In the genomic region with DNA sequence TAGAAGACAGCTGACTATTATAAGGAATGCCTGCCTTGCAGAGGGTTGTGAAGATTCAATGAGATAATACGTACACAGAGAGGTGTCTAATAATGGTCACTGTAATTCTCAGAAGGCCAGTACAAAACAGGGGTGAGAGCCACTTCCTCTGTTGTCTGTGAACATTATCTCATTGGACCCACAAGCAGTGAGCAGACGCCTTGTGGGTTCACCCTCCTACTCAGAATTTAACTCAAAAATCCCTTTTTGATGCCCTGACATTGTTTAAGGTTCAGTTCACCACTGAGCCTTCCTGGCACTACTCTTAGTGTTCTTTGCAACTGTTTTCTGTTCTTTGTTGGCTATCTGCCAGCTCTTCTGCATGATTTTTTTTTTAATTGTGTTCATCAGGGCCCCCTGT, we compare ENCODE assay signal across 23 cellular contexts.
A peak's percentile ranks its signal among the peaks of the same experiment; 100 is the strongest.
DNase-seq lines count a peak whose midpoint lies in the region; ATAC-seq lines count a peak whose summit lies in the region.
"Had no signal": no experiment of that assay in that cellular context is flagged by ENCODE, and none has a peak within 500 bp of the region (broad histone marks: within the 10 kb centered on the region; RNA-seq: fewer than 3 reads in every experiment).

No MANE protein-coding gene starts in this region.

- H3K4me1 Mint-ChIP-seq in activated CD4-positive, alpha-beta T cell treated with anti-CD3 and anti-CD28 coated beads, Interleukin-2, amount 10 ng/mL, durations not matched to agents 24 days and 14 days, result peaks cover 23% of the 10 kb centered on the region
- H3K4me1 Mint-ChIP-seq in activated T-helper 17 cell treated with anti-CD3 and anti-CD28 coated beads, Interleukin-2, amount 50 U/mL, for 72 hours, result peaks cover 5% of the 10 kb centered on the region
- H3K4me1 Mint-ChIP-seq in stimulated activated effector memory CD8-positive, alpha-beta T cell treated with anti-CD3 and anti-CD28 coated beads, Interleukin-12 subunit alpha, Interleukin-12 subunit beta, amount 100 ng/mL, for 72 hours, result no peaks in the 10 kb centered on the region
- H3K4me1 Mint-ChIP-seq: GM23338, IgD-negative memory B cell had no signal

- peak; percentile 68 for ATAC-seq in activated T-helper 17 cell treated with anti-CD3 and anti-CD28 coated beads, Interleukin-2, amount 50 U/mL, for 72 hours (replicated peaks)
- peak; percentile 70 for ATAC-seq in stimulated activated effector memory CD8-positive, alpha-beta T cell treated with anti-CD3 and anti-CD28 coated beads, Interleukin-12 subunit alpha, Interleukin-12 subunit beta, amount 100 ng/mL, for 72 hours
- ATAC-seq in GM19035 (IDR thresholded peaks at IDR 0.05; ENCODE audit: unreplicated experiment), result no peak
- ATAC-seq: GM23338, HCT116, SK-N-SH treated with all-trans-retinoic acid at 6 μM for 48 hours had no signal

- peak overlapping the region; percentile 65 for H3K4me3 Mint-ChIP-seq in activated CD4-positive, alpha-beta T cell treated with anti-CD3 and anti-CD28 coated beads, Interleukin-2, amount 10 ng/mL, durations not matched to agents 24 days and 14 days
- H3K4me3 Mint-ChIP-seq in activated T-helper 17 cell treated with anti-CD3 and anti-CD28 coated beads, Interleukin-2, amount 50 U/mL, for 72 hours, result peak overlapping the region; percentile 19
- no peak overlapping the region for H3K4me3 Mint-ChIP-seq in stimulated activated effector memory CD8-positive, alpha-beta T cell treated with anti-CD3 and anti-CD28 coated beads, Interleukin-12 subunit alpha, Interleukin-12 subunit beta, amount 100 ng/mL, for 72 hours
- H3K4me3 Mint-ChIP-seq: GM23338, IgD-negative memory B cell had no signal

- peak overlapping the region; percentile 76 for H3K27ac Mint-ChIP-seq in activated CD4-positive, alpha-beta T cell treated with anti-CD3 and anti-CD28 coated beads, Interleukin-2, amount 10 ng/mL, durations not matched to agents 24 days and 14 days
- H3K27ac Mint-ChIP-seq in activated T-helper 17 cell treated with anti-CD3 and anti-CD28 coated beads, Interleukin-2, amount 50 U/mL, for 72 hours, result peak overlapping the region; percentile 68
- no peak overlapping the region for H3K27ac Mint-ChIP-seq in stimulated activated effector memory CD8-positive, alpha-beta T cell treated with anti-CD3 and anti-CD28 coated beads, Interleukin-12 subunit alpha, Interleukin-12 subunit beta, amount 100 ng/mL, for 72 hours
- H3K27ac Mint-ChIP-seq: GM23338, IgD-negative memory B cell had no signal

- no peaks in the 10 kb centered on the region for H3K27me3 Mint-ChIP-seq in activated CD4-positive, alpha-beta T cell treated with anti-CD3 and anti-CD28 coated beads, Interleukin-2, amount 10 ng/mL, durations not matched to agents 24 days and 14 days
- no peaks in the 10 kb centered on the region for H3K27me3 Mint-ChIP-seq in activated T-helper 17 cell treated with anti-CD3 and anti-CD28 coated beads, Interleukin-2, amount 50 U/mL, for 72 hours

- DNase-seq in activated CD4-positive, alpha-beta T cell treated with anti-CD3 and anti-CD28 coated beads, Interleukin-2, amount 10 ng/mL, durations not matched to agents 24 days and 14 days, result no peak
- no peak for DNase-seq in activated CD4-positive, alpha-beta T cell treated with anti-CD3 and anti-CD28 coated beads for 1 hour
- DNase-seq in OCI-M1 (lab: John Stamatoyannopoulos, UW) (peak; percentile 20), COLO668 (lab: John Stamatoyannopoulos, UW; ENCODE audit: unreplicated experiment) (no peak), putamen (ENCODE audit: low spot score) (no peak)
- DNase-seq in stimulated activated effector memory CD8-positive, alpha-beta T cell treated with anti-CD3 and anti-CD28 coated beads, Interleukin-12 subunit alpha, Interleukin-12 subunit beta, amount 100 ng/mL, for 72 hours (ENCODE audit: low spot score in 2 of 2), result no peak
- DNase-seq: ACHN, GDM1, Kasumi-1, MG63, NCI-H1092, NCI-H1436 treated with DMSO at 0.1 percent for 48 hours, NCI-H2029, NCI-H510A, NCI-H82, RPMI8226, SIG-M5 had no signal

- H3K9me3 Mint-ChIP-seq in activated CD4-positive, alpha-beta T cell treated with anti-CD3 and anti-CD28 coated beads, Interleukin-2, amount 10 ng/mL, durations not matched to agents 24 days and 14 days, result no peaks in the 10 kb centered on the region
- no peaks in the 10 kb centered on the region for H3K9me3 Mint-ChIP-seq in activated T-helper 17 cell treated with anti-CD3 and anti-CD28 coated beads, Interleukin-2, amount 50 U/mL, for 72 hours
- H3K9me3 Mint-ChIP-seq in stimulated activated effector memory CD8-positive, alpha-beta T cell treated with anti-CD3 and anti-CD28 coated beads, Interleukin-12 subunit alpha, Interleukin-12 subunit beta, amount 100 ng/mL, for 72 hours, result no peaks in the 10 kb centered on the region
- H3K9me3 Mint-ChIP-seq: GM23338 had no signal

- intact Hi-C loops in activated CD4-positive, alpha-beta T cell treated with anti-CD3 and anti-CD28 coated beads, Interleukin-2, amount 10 ng/mL, durations not matched to agents 24 days and 14 days (cut with micrococcal nuclease), result loop anchor here (2.0 kb wide), 1 partner anchor 16 kb away; no protein-coding TSS in a partner anchor

- peaks cover 2% of the 10 kb centered on the region for H3K36me3 Mint-ChIP-seq in activated CD4-positive, alpha-beta T cell treated with anti-CD3 and anti-CD28 coated beads, Interleukin-2, amount 10 ng/mL, durations not matched to agents 24 days and 14 days (ENCODE audit: low read depth)
- H3K36me3 Mint-ChIP-seq in activated T-helper 17 cell treated with anti-CD3 and anti-CD28 coated beads, Interleukin-2, amount 50 U/mL, for 72 hours (ENCODE audit: low read depth), result no peaks in the 10 kb centered on the region
- peaks cover 10% of the 10 kb centered on the region for H3K36me3 Mint-ChIP-seq in stimulated activated effector memory CD8-positive, alpha-beta T cell treated with anti-CD3 and anti-CD28 coated beads, Interleukin-12 subunit alpha, Interleukin-12 subunit beta, amount 100 ng/mL, for 72 hours
